In genomic region chr13:42548731-42549554, GRCh38 we compare ENCODE assay signal across 9 cellular contexts. TPM values are rescaled to one million over a fixed set of nuclear protein-coding genes. Genes with fewer than 3 reads are reported as not detected.
DNase-seq lines count a peak whose midpoint lies in the region; ATAC-seq, FAIRE-seq and TF ChIP-seq lines count a peak whose summit lies in the region.
"Had no signal": no experiment of that assay in that cellular context is flagged by ENCODE, and none has a peak within 500 bp of the region (broad histone marks: within the 10 kb centered on the region; RNA-seq: fewer than 3 reads in every experiment).

No MANE protein-coding gene starts in this region.

- no peak for DNase-seq in Right ventricle myocardium inferior (ENCODE audit: missing footprints)
- no peak for DNase-seq in left ventricle myocardium inferior
- peak; percentile 37 for DNase-seq in astrocyte (ENCODE audit: low read depth)
- DNase-seq in small intestine = peak; percentile 9
- DNase-seq in NCI-H446 treated with DMSO at 0.1 percent for 48 hours (lab: John Stamatoyannopoulos, UW) = no peak
- no peak for DNase-seq in HAP-1 (ENCODE audit: low spot score in 2 of 2)
- DNase-seq in NCI-H2196 (lab: John Stamatoyannopoulos, UW; ENCODE audit: unreplicated experiment) = no peak

- H3K9ac ChIP-seq in astrocyte (ENCODE audit: low read length) = no peak overlapping the region

- no peak overlapping the region for H3K4me2 ChIP-seq in astrocyte (ENCODE audit: low read length)

- peak; percentile 52 for ATAC-seq in Right ventricle myocardium inferior
- peak; percentile 92 for ATAC-seq in HG03378 (IDR thresholded peaks at IDR 0.05; ENCODE audit: unreplicated experiment)

- H3K4me1 ChIP-seq in left ventricle myocardium inferior (no peaks in the 10 kb centered on the region), astrocyte (ENCODE audit: insufficient read depth, low read length) (peaks cover 11% of the 10 kb centered on the region), small intestine (ENCODE audit: control insufficient read depth in 2 of 2, insufficient read depth in 1 of 2, low read depth in 1 of 2, low read length in 1 of 2) (no peaks in the 10 kb centered on the region), HAP-1 (no peaks in the 10 kb centered on the region)

- TF ChIP-seq CTCF in left ventricle myocardium inferior (IDR thresholded peaks at IDR 0.05; ENCODE audit: borderline replicate concordance) (no peak), astrocyte (IDR thresholded peaks at IDR 0.05; ENCODE audit: insufficient read depth, low read depth, low read length) (no peak)

- H3K27me3 ChIP-seq in left ventricle myocardium inferior (ENCODE audit: low read depth) = peaks cover 25% of the 10 kb centered on the region
- no peaks in the 10 kb centered on the region for H3K27me3 ChIP-seq in astrocyte (ENCODE audit: insufficient read depth, low read length)
- H3K27me3 ChIP-seq in small intestine (ENCODE audit: control insufficient read depth in 2 of 2, insufficient read depth in 2 of 2, low read length in 2 of 2) = no peaks in the 10 kb centered on the region
- H3K27me3 ChIP-seq in HAP-1 (ENCODE audit: low read depth) = peaks cover 2% of the 10 kb centered on the region; the same call in 1 of the 2 replicates

- no peak overlapping the region for H3K4me3 ChIP-seq in left ventricle myocardium inferior
- H3K4me3 ChIP-seq in astrocyte (ENCODE audit: insufficient read depth, low read depth, low read length) = no peak overlapping the region
- H3K4me3 ChIP-seq in small intestine (ENCODE audit: low read depth in 1 of 2, low read length in 2 of 2) = no peak overlapping the region
- H3K4me3 ChIP-seq in HAP-1 = no peak overlapping the region

- intact Hi-C loops in Right ventricle myocardium inferior (cut with DNase I) = no loop called here
- intact Hi-C loops in left ventricle myocardium inferior (cut with micrococcal nuclease) = no loop called here

- H4K20me1 ChIP-seq in astrocyte (ENCODE audit: insufficient read depth, low read length) = no peaks in the 10 kb centered on the region

- H3K4me1 Mint-ChIP-seq in astrocyte (ENCODE audit: low read depth, unreplicated experiment) = peaks cover 17% of the 10 kb centered on the region

- no peak for FAIRE-seq in astrocyte (lab: Jason Lieb, UNC)
- FAIRE-seq in small intestine (lab: Jason Lieb, UNC) = no peak

- no peak overlapping the region for H3K27ac Mint-ChIP-seq in astrocyte (ENCODE audit: unreplicated experiment)

- H2AFZ ChIP-seq in astrocyte (ENCODE audit: low read depth, low read length) = no peak overlapping the region

- H3K27me3 Mint-ChIP-seq in astrocyte (ENCODE audit: low read depth, unreplicated experiment) = peaks cover 5% of the 10 kb centered on the region

- no peaks in the 10 kb centered on the region for H3K36me3 Mint-ChIP-seq in astrocyte (ENCODE audit: low read depth, unreplicated experiment)

- H3K4me3 Mint-ChIP-seq in astrocyte (ENCODE audit: unreplicated experiment) = no peak overlapping the region

- in situ Hi-C loops in HAP-1 (cut with MboI; ENCODE audit: low sequenced_read_pairs) = no loop called here

- no peaks in the 10 kb centered on the region for H3K79me2 ChIP-seq in astrocyte (ENCODE audit: insufficient read depth, low read length)

- peaks cover 1% of the 10 kb centered on the region for H3K9me3 Mint-ChIP-seq in astrocyte (ENCODE audit: unreplicated experiment)

- H3K9me3 ChIP-seq in left ventricle myocardium inferior (replicated peaks) = no peaks in the 10 kb centered on the region
- no peaks in the 10 kb centered on the region for H3K9me3 ChIP-seq in astrocyte (ENCODE audit: insufficient read depth, low read depth, low read length)
- no peaks in the 10 kb centered on the region for H3K9me3 ChIP-seq in small intestine (ENCODE audit: control insufficient read depth, low read depth)
- no peaks in the 10 kb centered on the region for H3K9me3 ChIP-seq in HAP-1

- 64 to 82% (median 72%) methylated on average over 10 of the region's 10 CpGs for WGBS in small intestine, 3 donors

- H3K27ac ChIP-seq in left ventricle myocardium inferior (replicated peaks) = no peak overlapping the region
- no peak overlapping the region for H3K27ac ChIP-seq in astrocyte (ENCODE audit: low read depth, low read length)
- peak overlapping the region in 1 of 2 donors; percentile 32 for H3K27ac ChIP-seq in small intestine (ENCODE audit: low read depth in 1 of 2, low read length in 1 of 2)

- H3K36me3 ChIP-seq in left ventricle myocardium inferior (no peaks in the 10 kb centered on the region), astrocyte (ENCODE audit: insufficient read depth, low read length) (no peaks in the 10 kb centered on the region), small intestine (ENCODE audit: control insufficient read depth in 2 of 2, insufficient read depth in 2 of 2, low read length in 2 of 2) (no peaks in the 10 kb centered on the region), HAP-1 (replicated peaks) (no peaks in the 10 kb centered on the region)

RNA-seq across cellular contexts. Expression of gene TNFSF11, which starts 25.0 kb away (rescaled TPM):
- total RNA-seq in Right ventricle myocardium inferior = not detected
- not detected for total RNA-seq in left ventricle myocardium inferior
- not detected in 2 replicates for total RNA-seq in astrocyte
- under 1 TPM in 1 of 3 donors, not detected in 2; 0.07 TPM for polyA plus RNA-seq in small intestine
- polyA plus RNA-seq: AG04450 had no signal

Comparison
In these comparisons a context has a peak if more than half of its experiments do, and no peak if none do; other contexts are left out.
1. DNase-seq: peak in astrocyte (single experiment) and small intestine (single experiment); none in Right ventricle myocardium inferior (single experiment), left ventricle myocardium inferior (single experiment), NCI-H446 treated with DMSO at 0.1 percent for 48 hours (single experiment), HAP-1 (0 of 2) and NCI-H2196 (single experiment).